Comparison of ENCODE assay signal across 16 cellular contexts in genomic region chr11:122706689-122707088, GRCh38. TPM values are rescaled to one million over a fixed set of nuclear protein-coding genes. Genes with fewer than 3 reads are reported as not detected.
A peak's percentile ranks its signal among the peaks of the same experiment; 100 is the strongest.
DNase-seq lines count a peak whose midpoint lies in the region; ATAC-seq, FAIRE-seq and TF ChIP-seq lines count a peak whose summit lies in the region.
"Had no signal": no experiment of that assay in that cellular context is flagged by ENCODE, and none has a peak within 500 bp of the region (broad histone marks: within the 10 kb centered on the region; RNA-seq: fewer than 3 reads in every experiment).

No MANE protein-coding gene starts in this region.

- H3K4me3 Mint-ChIP-seq in CD4-positive, CD25-positive, alpha-beta regulatory T cell = peak overlapping the region in 1 of 4 donors; percentile 17
- H3K4me3 Mint-ChIP-seq in CD8-positive, alpha-beta T cell = no peak overlapping the region

- no peaks in the 10 kb centered on the region for H3K27me3 ChIP-seq in CD4-positive, CD25-positive, alpha-beta regulatory T cell (ENCODE audit: control insufficient read depth, insufficient read depth, low read length)
- H3K27me3 ChIP-seq in Loucy (ENCODE audit: insufficient read depth, low read length, poor library complexity, severe bottlenecking) = no peaks in the 10 kb centered on the region
- no peaks in the 10 kb centered on the region for H3K27me3 ChIP-seq in endothelial cell of umbilical vein (ENCODE audit: control insufficient read depth in 2 of 2, insufficient read depth in 2 of 2, low read length in 2 of 2)
- H3K27me3 ChIP-seq in osteoblast (ENCODE audit: insufficient read depth, low read length) = no peaks in the 10 kb centered on the region
- no peaks in the 10 kb centered on the region for H3K27me3 ChIP-seq in adrenal gland
- no peaks in the 10 kb centered on the region for H3K27me3 ChIP-seq in CD8-positive, alpha-beta T cell (ENCODE audit: insufficient read depth, low read length)
- H3K27me3 ChIP-seq: esophagus muscularis mucosa had no signal

- no peaks in the 10 kb centered on the region for H3K27me3 Mint-ChIP-seq in CD4-positive, CD25-positive, alpha-beta regulatory T cell
- no peaks in the 10 kb centered on the region for H3K27me3 Mint-ChIP-seq in CD8-positive, alpha-beta T cell (ENCODE audit: low read depth)

- POLR2A ChIA-PET in endothelial cell of umbilical vein (lab: Charles Lee) = no interaction called here
- POLR2A ChIA-PET in CD8-positive, alpha-beta T cell (lab: Charles Lee) = interaction anchor here (0.6 to 1.3 kb wide), 2 partner anchors 10 to 20 kb away, joined by 3 to 7 read pairs; no protein-coding TSS in a partner anchor

- no peak for DNase-seq in CD4-positive, CD25-positive, alpha-beta regulatory T cell
- no peak for DNase-seq in endothelial cell of umbilical vein (ENCODE audit: low read depth, low spot score)
- peak; percentile 94 for DNase-seq in osteoblast (ENCODE audit: insufficient read length, low spot score, missing footprints)
- no peak for DNase-seq in HPDE6-E6E7 (ENCODE audit: extremely low spot score)
- DNase-seq in NCI-H1436 (lab: John Stamatoyannopoulos, UW) = no peak
- DNase-seq in adrenal gland = no peak
- no peak for DNase-seq in CD8-positive, alpha-beta T cell
- DNase-seq: activated naive CD4-positive, alpha-beta T cell treated with Interleukin-2 at 50 U/mL for 16 hours; cerebellar nuclear complex; midbrain; NCI-H146; posterior cingulate gyrus; stimulated activated CD4-positive, alpha-beta T cell treated with anti-CD3 and anti-CD28 coated beads, Interleukin-2, amount 100 ng/mL, for 24 hours had no signal

- no peak overlapping the region for H3K4me3 ChIP-seq in CD4-positive, CD25-positive, alpha-beta regulatory T cell (ENCODE audit: low read depth, low read length)
- H3K4me3 ChIP-seq in Loucy (ENCODE audit: low read length, poor library complexity, severe bottlenecking) (no peak overlapping the region), endothelial cell of umbilical vein (replicated peaks in 1 of 3; ENCODE audit: insufficient read depth in 1 of 3, low read depth in 1 of 3, low read length in 3 of 3) (no peak overlapping the region), osteoblast (ENCODE audit: insufficient read depth, low read length) (no peak overlapping the region), adrenal gland (no peak overlapping the region)
- H3K4me3 ChIP-seq in CD8-positive, alpha-beta T cell (ENCODE audit: low read depth, low read length) = no peak overlapping the region
- H3K4me3 ChIP-seq: esophagus muscularis mucosa had no signal

- H3K27ac ChIP-seq in CD4-positive, CD25-positive, alpha-beta regulatory T cell (ENCODE audit: insufficient read depth, low read length, poor library complexity, severe bottlenecking) = no peak overlapping the region
- H3K27ac ChIP-seq in endothelial cell of umbilical vein (ENCODE audit: insufficient read depth, low read depth, low read length) (no peak overlapping the region), osteoblast (ENCODE audit: low read depth, low read length) (peak overlapping the region; percentile 98), adrenal gland (no peak overlapping the region)
- H3K27ac ChIP-seq in CD8-positive, alpha-beta T cell (ENCODE audit: low read depth, low read length) = no peak overlapping the region
- H3K27ac ChIP-seq: esophagus muscularis mucosa had no signal

- TF ChIP-seq CTCF in Loucy (conservative IDR thresholded peaks at IDR 0.05; ENCODE audit: low read length) = no peak
- TF ChIP-seq CTCF in endothelial cell of umbilical vein (IDR thresholded peaks at IDR 0.05; ENCODE audit: extremely low read depth in 1 of 2, insufficient read depth in 1 of 2, low read depth in 1 of 2, low read length in 2 of 2) = no peak
- no peak for TF ChIP-seq CTCF in osteoblast (IDR thresholded peaks at IDR 0.05; ENCODE audit: extremely low read depth, low read depth, low read length)
- TF ChIP-seq CTCF in adrenal gland (IDR thresholded peaks at IDR 0.05) = no peak
- no peak for TF ChIP-seq CTCF in CD8-positive, alpha-beta T cell (IDR thresholded peaks at IDR 0.05)

- ATAC-seq in CD4-positive, CD25-positive, alpha-beta regulatory T cell (ENCODE audit: low read depth in 2 of 2) = no peak
- ATAC-seq in CD8-positive, alpha-beta T cell = no peak
- ATAC-seq: Right ventricle myocardium inferior had no signal

- H3K9me3 ChIP-seq in CD4-positive, CD25-positive, alpha-beta regulatory T cell (ENCODE audit: control insufficient read depth in 2 of 2, low read length in 2 of 2) = no peaks in the 10 kb centered on the region
- H3K9me3 ChIP-seq in Loucy (ENCODE audit: insufficient read depth, low read depth, low read length) (no peaks in the 10 kb centered on the region), endothelial cell of umbilical vein (replicated peaks; ENCODE audit: control insufficient read depth, insufficient read depth, low read length) (no peaks in the 10 kb centered on the region), osteoblast (ENCODE audit: low read depth, low read length) (no peaks in the 10 kb centered on the region), adrenal gland (replicated peaks in 1 of 3) (no peaks in the 10 kb centered on the region)
- H3K9me3 ChIP-seq in CD8-positive, alpha-beta T cell (ENCODE audit: low read length) = no peaks in the 10 kb centered on the region
- H3K9me3 ChIP-seq: esophagus muscularis mucosa had no signal

- intact Hi-C loops in endothelial cell of umbilical vein (cut with micrococcal nuclease) = no loop called here
- intact Hi-C loops in adrenal gland (cut with DNase I) = no loop called here
- intact Hi-C loops in CD8-positive, alpha-beta T cell (cut with DNase I, micrococcal nuclease) = no loop called here

- H3K4me1 Mint-ChIP-seq in CD4-positive, CD25-positive, alpha-beta regulatory T cell = peaks cover 36 to 70% (median 51%) of the 10 kb centered on the region in 4 donors
- peaks cover 57% of the 10 kb centered on the region for H3K4me1 Mint-ChIP-seq in CD8-positive, alpha-beta T cell (ENCODE audit: low read depth)

- H3K9me3 Mint-ChIP-seq in CD4-positive, CD25-positive, alpha-beta regulatory T cell = peaks cover 0 to 4% (median 0%) of the 10 kb centered on the region in 7 donors
- H3K9me3 Mint-ChIP-seq in CD8-positive, alpha-beta T cell = no peaks in the 10 kb centered on the region

- no peaks in the 10 kb centered on the region for H3K36me3 ChIP-seq in CD4-positive, CD25-positive, alpha-beta regulatory T cell (ENCODE audit: control insufficient read depth, insufficient read depth, low read length)
- peaks cover 23% of the 10 kb centered on the region; the same call in 1 of the 2 replicates for H3K36me3 ChIP-seq in Loucy (ENCODE audit: insufficient read depth, low read length)
- H3K36me3 ChIP-seq in endothelial cell of umbilical vein (ENCODE audit: control insufficient read depth in 2 of 2, extremely low read depth in 1 of 2, insufficient read depth in 2 of 2, low read length in 2 of 2) = no peaks in the 10 kb centered on the region
- no peaks in the 10 kb centered on the region for H3K36me3 ChIP-seq in osteoblast (ENCODE audit: insufficient read depth, low read length)
- H3K36me3 ChIP-seq in adrenal gland (replicated peaks in 1 of 2) = no peaks in the 10 kb centered on the region
- no peaks in the 10 kb centered on the region for H3K36me3 ChIP-seq in CD8-positive, alpha-beta T cell (ENCODE audit: insufficient read depth, low read length)
- H3K36me3 ChIP-seq: esophagus muscularis mucosa had no signal

- H3F3A ChIP-seq in Loucy (ENCODE audit: low read depth) = no peaks in the 10 kb centered on the region

- H3K79me2 ChIP-seq in Loucy (ENCODE audit: insufficient read depth, low read length) (peaks cover 98% of the 10 kb centered on the region), endothelial cell of umbilical vein (ENCODE audit: control insufficient read depth, insufficient read depth, low read length) (peaks cover 3% of the 10 kb centered on the region), osteoblast (ENCODE audit: insufficient read depth, low read length) (peaks cover 64% of the 10 kb centered on the region)

- no peaks in the 10 kb centered on the region for H3K9me1 ChIP-seq in endothelial cell of umbilical vein (replicated peaks; ENCODE audit: control insufficient read depth, extremely low read depth, insufficient read depth, low read length)

- H3K27ac Mint-ChIP-seq in CD4-positive, CD25-positive, alpha-beta regulatory T cell = peak overlapping the region in 2 of 3 donors; percentile 5 to 29
- H3K27ac Mint-ChIP-seq in CD8-positive, alpha-beta T cell = no peak overlapping the region

- FAIRE-seq in endothelial cell of umbilical vein (lab: Jason Lieb, UNC) = no peak

- peak overlapping the region; percentile 12 for H3K9ac ChIP-seq in Loucy (ENCODE audit: low read depth, low read length, poor library complexity, severe bottlenecking)
- H3K9ac ChIP-seq in endothelial cell of umbilical vein (replicated peaks; ENCODE audit: extremely low read depth, insufficient read depth, low read length) = no peak overlapping the region

- 85 to 94% (median 90%) methylated on average over 1 of the region's 1 CpG for WGBS in adrenal gland, 4 donors

- TF ChIP-seq POLR2A in endothelial cell of umbilical vein (IDR thresholded peaks at IDR 0.05; ENCODE audit: low read depth, low read length) = no peak
- TF ChIP-seq POLR2A in adrenal gland (IDR thresholded peaks at IDR 0.05) = no peak

- no peak overlapping the region for H2AFZ ChIP-seq in Loucy (ENCODE audit: low read length)
- H2AFZ ChIP-seq in endothelial cell of umbilical vein (ENCODE audit: low read depth, low read length) = no peak overlapping the region
- no peak overlapping the region for H2AFZ ChIP-seq in osteoblast (ENCODE audit: low read length)

- no peaks in the 10 kb centered on the region for H3K9me2 ChIP-seq in Loucy (replicated peaks; ENCODE audit: low read depth, low read length)

- dilution Hi-C loops in endothelial cell of umbilical vein (cut with MboI; ENCODE audit: extremely low pct_ligation_motif_present, low sequenced_read_pairs) = no loop called here

- H3K4me2 ChIP-seq in Loucy (ENCODE audit: low read depth, low read length, poor library complexity, severe bottlenecking) (no peak overlapping the region), endothelial cell of umbilical vein (ENCODE audit: insufficient read depth, low read length) (peak overlapping the region; percentile 25), osteoblast (ENCODE audit: insufficient read depth, low read length) (peak overlapping the region; percentile 60)

- no TSS peak for BruUV-seq in endothelial cell of umbilical vein (replicated peaks; lab: Mats Ljungman, UMichigan)

- H3K36me3 Mint-ChIP-seq in CD4-positive, CD25-positive, alpha-beta regulatory T cell = peaks cover 45% of the 10 kb centered on the region
- peaks cover 27% of the 10 kb centered on the region for H3K36me3 Mint-ChIP-seq in CD8-positive, alpha-beta T cell

- CTCF ChIA-PET in endothelial cell of umbilical vein (lab: Charles Lee) = interaction anchor here (0.9 to 2.0 kb wide), 4 partner anchors 14 to 77 kb away, joined by 3 to 7 read pairs (median 4); no protein-coding TSS in a partner anchor
- CTCF ChIA-PET in CD8-positive, alpha-beta T cell (lab: Charles Lee) = interaction anchor here (1.3 kb wide), 1 partner anchor 48 kb away, joined by 3 read pairs; no protein-coding TSS in a partner anchor

- H4K20me1 ChIP-seq in Loucy (ENCODE audit: insufficient read depth, low read length, poor library complexity, severe bottlenecking) (no peaks in the 10 kb centered on the region), endothelial cell of umbilical vein (replicated peaks; ENCODE audit: control insufficient read depth, extremely low read depth, insufficient read depth, low read length) (no peaks in the 10 kb centered on the region), osteoblast (ENCODE audit: insufficient read depth, low read length) (no peaks in the 10 kb centered on the region)

- peaks cover 11% of the 10 kb centered on the region for H3K4me1 ChIP-seq in CD4-positive, CD25-positive, alpha-beta regulatory T cell (ENCODE audit: control insufficient read depth, insufficient read depth, low read length, poor library complexity, severe bottlenecking)
- peaks cover 71% of the 10 kb centered on the region for H3K4me1 ChIP-seq in Loucy (ENCODE audit: insufficient read depth, low read length, poor library complexity, severe bottlenecking)
- H3K4me1 ChIP-seq in endothelial cell of umbilical vein (ENCODE audit: control insufficient read depth, extremely low read depth, insufficient read depth, low read length) = peaks cover 35% of the 10 kb centered on the region
- H3K4me1 ChIP-seq in osteoblast (ENCODE audit: insufficient read depth, low read length) = peaks cover 52% of the 10 kb centered on the region
- no peaks in the 10 kb centered on the region for H3K4me1 ChIP-seq in adrenal gland (replicated peaks in 1 of 2)
- H3K4me1 ChIP-seq in CD8-positive, alpha-beta T cell (ENCODE audit: insufficient read depth, low read length) = peaks cover 5% of the 10 kb centered on the region

RNA-seq across cellular contexts. Expression of gene UBASH3B, which starts 51.2 kb away (rescaled TPM):
- 57.6 TPM for total RNA-seq in CD4-positive, CD25-positive, alpha-beta regulatory T cell
- 10 to 100 TPM; 14.2 to 21.4 (median 18.1) TPM for polyA plus RNA-seq in CD4-positive, CD25-positive, alpha-beta regulatory T cell
- total RNA-seq in endothelial cell of umbilical vein = 38.1 and 38.8 TPM in 2 replicates
- polyA plus RNA-seq in endothelial cell of umbilical vein = 20.5 and 23.7 TPM in 2 replicates
- polyA plus RNA-seq in endothelial cell of umbilical vein (2011; cell fraction: cytosol; rRNA removed) = 15.8 and 18.5 TPM in 2 replicates
- polyA plus RNA-seq in endothelial cell of umbilical vein (2011; cell fraction: nucleus; rRNA removed) = 16.8 and 17.3 TPM in 2 replicates
- polyA plus RNA-seq in endothelial cell of umbilical vein (2012) = 24.9 and 36.1 TPM in 2 replicates
- polyA minus RNA-seq in endothelial cell of umbilical vein = 56.3 and 71.7 TPM in 2 replicates
- 0.72 TPM for polyA minus RNA-seq in endothelial cell of umbilical vein (2011; cell fraction: cytosol; rRNA and poly(A)+ RNA removed)
- 27.9 and 30.1 TPM in 2 replicates for polyA minus RNA-seq in endothelial cell of umbilical vein (2011; cell fraction: nucleus; rRNA and poly(A)+ RNA removed)
- total RNA-seq in osteoblast = 9.1 and 21.4 TPM in 2 replicates
- 10 to 100 TPM in 4 of 8 donors, 1 to 10 TPM in 4; 4.5 to 21.5 (median 8.2) TPM for total RNA-seq in adrenal gland
- 1 to 10 TPM in 2 of 3 donors, under 1 TPM in 1; 0.57 to 4.0 (median 1.4) TPM for polyA plus RNA-seq in adrenal gland
- total RNA-seq in CD8-positive, alpha-beta T cell = 10 to 100 TPM; 16.7 to 19.3 TPM
